In the genomic region with DNA sequence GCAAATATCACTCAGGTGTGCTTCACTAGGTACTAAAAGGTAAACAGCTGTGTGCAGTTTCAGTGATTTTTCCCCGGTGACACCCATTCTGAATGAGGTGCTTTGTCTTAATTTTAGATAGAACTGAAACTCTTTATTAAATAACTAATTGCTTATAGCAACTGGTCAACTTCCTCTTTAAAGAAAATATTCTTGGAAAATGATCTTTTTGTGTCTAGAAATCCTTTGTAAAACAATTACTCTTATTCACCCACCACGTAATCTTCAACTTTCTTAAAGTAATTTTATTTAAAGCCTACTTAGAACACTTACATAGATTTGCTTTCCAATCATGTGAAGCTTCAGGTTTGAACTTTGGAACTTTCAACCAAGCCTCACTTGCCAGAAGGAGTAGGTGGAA, we compare ENCODE assay signal across 16 cellular contexts. TPM values are rescaled to one million over a fixed set of nuclear protein-coding genes. Genes with fewer than 3 reads are reported as not detected.
DNase-seq lines count a peak whose midpoint lies in the region; ATAC-seq and TF ChIP-seq lines count a peak whose summit lies in the region.
"Had no signal": no experiment of that assay in that cellular context is flagged by ENCODE, and none has a peak within 500 bp of the region (broad histone marks: within the 10 kb centered on the region; RNA-seq: fewer than 3 reads in every experiment).

No MANE protein-coding gene starts in this region.

- H3K9me3 Mint-ChIP-seq in Calu3 (ENCODE audit: low read depth, unreplicated experiment) (no peaks in the 10 kb centered on the region), H9 (no peaks in the 10 kb centered on the region; a peak in 1 of 5 replicates)
- H3K9me3 Mint-ChIP-seq: CD4-positive, alpha-beta T cell had no signal

- H4K91ac ChIP-seq in H9 (ENCODE audit: insufficient read length, low read depth, low read length): no peak overlapping the region

- H4K5ac ChIP-seq in H9 (ENCODE audit: insufficient read length, low read depth, low read length): no peak overlapping the region

- CTCF ChIA-PET in Calu3 (lab: Charles Lee): interaction anchor here (2.6 kb wide), 1 partner anchor 10 kb away, joined by 10 read pairs; no protein-coding TSS in a partner anchor

- H2BK20ac ChIP-seq in H9 (ENCODE audit: low read depth, low read length, poor library complexity, severe bottlenecking): no peak overlapping the region

- H2AK5ac ChIP-seq in H9 (ENCODE audit: insufficient read length, low read length): no peak overlapping the region

- H3K4me1 ChIP-seq in muscle layer of colon (ENCODE audit: insufficient read depth, low read length) (peaks cover 63% of the 10 kb centered on the region), H9 (ENCODE audit: insufficient read depth, low read length) (no peaks in the 10 kb centered on the region; the same call in 1 of the 2 replicates)

- no peak overlapping the region for H2BK120ac ChIP-seq in H9 (ENCODE audit: low read depth, low read length, poor library complexity, severe bottlenecking)

- H3K36me3 ChIP-seq in muscle layer of colon (ENCODE audit: insufficient read depth, low read length): no peaks in the 10 kb centered on the region
- H3K36me3 ChIP-seq: BE2C had no signal

- H2BK5ac ChIP-seq in H9 (ENCODE audit: insufficient read length, low read length): no peak overlapping the region

- 100% methylated on average over 1 of the region's 2 CpGs for WGBS in H9 (ENCODE audit: extremely low coverage, insufficient read length, low lambda C conversion rate)

- H3K27ac Mint-ChIP-seq in Calu3 (ENCODE audit: unreplicated experiment) (peak overlapping the region; percentile 0), H9 (no peak overlapping the region)
- H3K27ac Mint-ChIP-seq: CD4-positive, alpha-beta T cell had no signal

- H3K4me2 ChIP-seq in H9 (ENCODE audit: insufficient read depth, insufficient read length, low read length): no peak overlapping the region

- H4K20me1 ChIP-seq in H9 (ENCODE audit: control insufficient read depth, insufficient read depth, insufficient read length): no peaks in the 10 kb centered on the region

- no peak overlapping the region for H3K4me3 ChIP-seq in muscle layer of colon (ENCODE audit: low read depth in 1 of 2, low read length in 2 of 2)

- H3K56ac ChIP-seq in H9 (ENCODE audit: insufficient read length, low read depth, low read length): no peak overlapping the region

- H3K9me3 ChIP-seq in muscle layer of colon (ENCODE audit: low read length): no peaks in the 10 kb centered on the region
- no peaks in the 10 kb centered on the region for H3K9me3 ChIP-seq in H9 (ENCODE audit: control insufficient read depth, low read depth, low read length)
- H3K9me3 ChIP-seq: BE2C, Caco-2 had no signal

- no peak overlapping the region for H3K14ac ChIP-seq in H9 (ENCODE audit: insufficient read depth, low read length)

- no peak overlapping the region for H3K23ac ChIP-seq in H9 (ENCODE audit: insufficient read length, low read depth, low read length)

- no peak for TF ChIP-seq CTCF in Calu3 (IDR thresholded peaks at IDR 0.05; ENCODE audit: unreplicated experiment)
- TF ChIP-seq CTCF in VCaP (conservative IDR thresholded peaks at IDR 0.05): no peak
- TF ChIP-seq CTCF in H9 (conservative IDR thresholded peaks at IDR 0.05): no peak

- H2BK15ac ChIP-seq in H9 (ENCODE audit: low read depth, low read length): no peak overlapping the region

- no peaks in the 10 kb centered on the region for H3K79me2 ChIP-seq in H9 (ENCODE audit: insufficient read depth, low read length)

- no peak overlapping the region for H3K4me3 Mint-ChIP-seq in Calu3 (ENCODE audit: low read depth, unreplicated experiment)
- H3K4me3 Mint-ChIP-seq in H9: no peak overlapping the region
- H3K4me3 Mint-ChIP-seq: CD4-positive, alpha-beta T cell had no signal

- H3K9ac ChIP-seq in muscle layer of colon (ENCODE audit: low read length): no peak overlapping the region
- H3K9ac ChIP-seq in H9 (ENCODE audit: extremely low read depth, insufficient read length, low read length): no peak overlapping the region

- no peak overlapping the region for H3K4ac ChIP-seq in H9 (ENCODE audit: low read depth, low read length)

- no peak overlapping the region for H2AFZ ChIP-seq in H9 (ENCODE audit: low read length)

- H4K8ac ChIP-seq in H9 (replicated peaks; ENCODE audit: insufficient read length, low read depth, low read length): no peak overlapping the region

- no peaks in the 10 kb centered on the region for H3K79me1 ChIP-seq in H9 (ENCODE audit: insufficient read depth, low read depth, low read length, poor library complexity, severe bottlenecking)

- H3K18ac ChIP-seq in H9 (ENCODE audit: insufficient read length, low read depth, low read length): no peak overlapping the region

- no TSS peak for BruUV-seq in Calu3 (replicated peaks; lab: Mats Ljungman, UMichigan)

- ATAC-seq in GM21526 (IDR thresholded peaks at IDR 0.05; ENCODE audit: low FRiP score, unreplicated experiment): no peak

- no peak overlapping the region for H3T11ph ChIP-seq in H9 (ENCODE audit: low read length)

- peaks cover 48% of the 10 kb centered on the region for H3K4me1 Mint-ChIP-seq in Calu3 (ENCODE audit: low read depth, unreplicated experiment)
- H3K4me1 Mint-ChIP-seq in H9: peaks cover 12 to 21% of the 10 kb centered on the region in 2 experiments

- H3K36me3 Mint-ChIP-seq in Calu3 (ENCODE audit: insufficient read depth, unreplicated experiment): no peaks in the 10 kb centered on the region
- H3K36me3 Mint-ChIP-seq in H9 (ENCODE audit: insufficient read depth in 1 of 3, low read depth in 3 of 3): no peaks in the 10 kb centered on the region

- H3K27ac ChIP-seq in VCaP (peak overlapping the region; percentile 60; the same call in 1 of the 2 replicates), muscle layer of colon (ENCODE audit: low read depth, low read length) (peak overlapping the region; percentile 37), H9 (ENCODE audit: insufficient read length, low read depth, low read length) (no peak overlapping the region)

- intact Hi-C loops in Calu3 (cut with micrococcal nuclease; ENCODE audit: unreplicated experiment): no loop called here

- H2BK12ac ChIP-seq in H9 (ENCODE audit: insufficient read length, low read depth, low read length): no peak overlapping the region

- no peaks in the 10 kb centered on the region for H3K23me2 ChIP-seq in H9 (ENCODE audit: insufficient read length, low read depth, low read length, poor library complexity, severe bottlenecking)

- H3K27me3 Mint-ChIP-seq in Calu3 (ENCODE audit: unreplicated experiment) (peaks cover 14% of the 10 kb centered on the region), H9 (ENCODE audit: low read depth) (peaks cover 3% of the 10 kb centered on the region; the same call in 1 of the 2 replicates)

- DNase-seq in Calu3 (no peak), putamen (ENCODE audit: low spot score) (no peak), H9 (no peak)
- DNase-seq: ACHN; BE2C; C1 segment of cervical spinal cord; CD4-positive, alpha-beta T cell; DMS79 treated with DMSO at 0.1 percent for 48 hours; GF-D8; GOT3; H7; KG1 had no signal

- H3K27me3 ChIP-seq in muscle layer of colon (ENCODE audit: control insufficient read depth in 1 of 2, insufficient read depth in 2 of 2, low read length in 2 of 2) (no peaks in the 10 kb centered on the region), H9 (ENCODE audit: insufficient read depth, low read length) (no peaks in the 10 kb centered on the region)
- H3K27me3 ChIP-seq: BE2C had no signal

RNA-seq across cellular contexts. Expression of gene RMDN2, which starts 57.9 kb away (rescaled TPM):
- total RNA-seq in Calu3 (2022) (4.7 and 5.8 TPM in 2 replicates), H9 (2021) (2.6 and 2.8 TPM in 2 replicates)
